8 cellular contexts compared by ENCODE assay signal in the genomic region with DNA sequence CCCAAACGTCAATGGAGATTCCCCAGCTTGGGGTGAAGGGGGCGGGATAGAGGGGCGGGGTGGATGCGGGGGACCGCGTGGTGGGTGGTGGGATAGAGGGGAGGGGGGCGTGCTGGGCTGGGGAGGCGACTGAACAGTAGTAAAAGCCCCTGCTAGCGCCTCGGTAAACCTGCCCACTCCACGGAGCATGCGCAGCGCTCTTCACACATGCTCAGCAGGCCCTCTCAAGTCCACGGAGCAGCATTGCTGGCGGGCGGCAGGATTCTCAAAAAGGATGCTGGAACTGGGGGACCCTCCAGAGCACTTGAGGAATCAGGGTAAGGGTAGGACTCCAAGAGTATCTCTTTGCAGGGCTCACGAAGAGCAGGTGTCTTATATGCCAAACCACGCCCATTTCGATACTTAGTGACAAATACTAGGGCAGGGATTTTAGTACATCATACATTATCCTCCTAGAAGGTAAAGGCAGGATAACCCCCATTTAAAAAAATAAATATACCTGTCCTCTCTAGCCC. TPM values are rescaled to one million over a fixed set of nuclear protein-coding genes. Genes with fewer than 3 reads are reported as not detected.
A peak's percentile ranks its signal among the peaks of the same experiment; 100 is the strongest.
DNase-seq lines count a peak whose midpoint lies in the region; ATAC-seq and TF ChIP-seq lines count a peak whose summit lies in the region.

No MANE protein-coding gene starts in this region.

- no peak overlapping the region for H3K27ac ChIP-seq in AG04450 (ENCODE audit: low read depth, low read length)

- peak overlapping the region in 2 of 3 experiments; percentile 56 to 72 for H3K27ac Mint-ChIP-seq in nephron

- peak; percentile 64 for ATAC-seq in GM18502 (IDR thresholded peaks at IDR 0.05; ENCODE audit: poor library complexity, unreplicated experiment)

- no peaks in the 10 kb centered on the region for H3K36me3 Mint-ChIP-seq in nephron (ENCODE audit: low read depth)

- H3K27me3 Mint-ChIP-seq in nephron (ENCODE audit: low read depth) = peaks cover 5% of the 10 kb centered on the region

- intact Hi-C loops in posterior vena cava (cut with DNase I) = no loop called here

- no peaks in the 10 kb centered on the region for H3K9me3 ChIP-seq in AG04450 (ENCODE audit: control insufficient read depth, insufficient read depth, low read length)

- TF ChIP-seq CTCF in AG04450 (IDR thresholded peaks at IDR 0.05; ENCODE audit: low read depth, low read length) = peak; percentile 15; the same call in 1 of the 2 replicates
- TF ChIP-seq CTCF in fibroblast of pulmonary artery (IDR thresholded peaks at IDR 0.05; ENCODE audit: low read length, missing control alignments) = no peak
- no peak for TF ChIP-seq CTCF in nephron (IDR thresholded peaks at IDR 0.05; ENCODE audit: unreplicated experiment in 3 of 3)

- peaks cover 3% of the 10 kb centered on the region for H3K9me3 Mint-ChIP-seq in nephron

- H3K4me3 ChIP-seq in AG04450 (ENCODE audit: low read depth, low read length) (peak overlapping the region; percentile 64), fibroblast of pulmonary artery (replicated peaks; ENCODE audit: low read depth, low read length) (peak overlapping the region; percentile 59)

- DNase-seq in AG04450 (ENCODE audit: low read depth, low spot score) = peak; percentile 26
- peak; percentile 56 for DNase-seq in HK-2 (ENCODE audit: unreplicated experiment)
- DNase-seq in SW 1271 (lab: John Stamatoyannopoulos, UW) = peak; percentile 14 to 40
- DNase-seq in fibroblast of pulmonary artery (ENCODE audit: low read depth) = peak; percentile 58
- no peak for DNase-seq in posterior vena cava (ENCODE audit: low spot score)
- DNase-seq in ecto neural progenitor cell (ENCODE audit: low spot score) = no peak

- no peaks in the 10 kb centered on the region for H3K27me3 ChIP-seq in AG04450 (ENCODE audit: control insufficient read depth, insufficient read depth, low read length)

- POLR2A ChIA-PET in AG04450 (lab: Yijun Ruan, JAX) = no interaction called here

- H3K4me1 Mint-ChIP-seq in nephron = peaks cover 5% of the 10 kb centered on the region

- H3K4me3 Mint-ChIP-seq in nephron = peak overlapping the region; percentile 84 to 89 (median 87)

- CTCF ChIA-PET in AG04450 (lab: Charles Lee) = interaction anchor here (1.2 to 1.8 kb wide), 2 partner anchors 142 to 143 kb away, joined by 4 to 13 read pairs; no protein-coding TSS in a partner anchor

RNA-seq across cellular contexts. Expression of a gene that starts 0.4 kb away (rescaled TPM):
- 2.3 and 3.3 TPM in 2 replicates for polyA plus RNA-seq in AG04450 (2011; rRNA removed)
- polyA minus RNA-seq in AG04450 (2011; rRNA and poly(A)+ RNA removed) = 1.6 and 4.2 TPM in 2 replicates
- total RNA-seq in posterior vena cava = 1 to 10 TPM; 3.7 to 8.9 TPM

Comparison
In these comparisons a context has a peak if more than half of its experiments do, and no peak if none do; other contexts are left out.
1. DNase-seq: peak in AG04450 (single experiment), HK-2 (single experiment), SW 1271 (2 of 2) and fibroblast of pulmonary artery (single experiment); none in posterior vena cava (single experiment) and ecto neural progenitor cell (single experiment).